In the genomic region with DNA sequence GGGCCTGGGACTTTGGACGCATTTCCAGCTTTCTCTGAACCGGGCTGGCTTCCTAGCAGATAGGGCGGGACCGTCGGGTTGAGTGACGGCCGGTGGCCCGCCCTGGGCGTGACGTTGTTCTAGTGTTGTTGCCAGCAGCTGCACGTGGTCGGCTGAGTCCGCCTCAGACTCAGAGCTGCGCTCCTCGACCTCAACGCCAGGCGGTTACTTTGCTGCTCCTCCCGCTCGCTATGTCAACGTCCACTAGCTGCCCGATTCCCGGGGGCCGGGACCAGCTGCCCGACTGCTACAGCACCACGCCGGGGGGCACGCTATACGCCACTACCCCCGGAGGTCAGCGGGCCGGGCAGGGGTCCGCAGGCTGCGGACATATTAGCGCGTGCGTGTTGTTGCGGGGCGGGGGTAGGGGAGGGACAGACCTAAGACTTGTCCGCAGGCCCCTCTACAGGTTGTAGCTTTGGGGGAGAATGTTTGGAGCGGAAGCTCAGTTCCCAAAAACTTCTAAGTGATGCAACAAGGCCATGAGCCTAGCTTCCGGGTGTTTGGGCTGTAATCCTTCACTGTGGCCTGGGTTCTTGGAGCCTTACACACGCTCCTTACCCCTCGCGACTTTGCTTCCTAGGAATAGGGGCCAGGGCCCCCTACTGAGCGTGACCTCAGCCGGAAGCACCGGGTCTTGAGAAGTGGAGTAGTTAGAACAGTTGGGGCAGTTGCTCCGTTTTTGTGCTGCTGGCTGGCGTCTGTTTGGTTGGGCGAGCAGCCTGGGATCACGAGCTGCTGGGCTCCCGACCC, we compare ENCODE assay signal across 1 cellular context.
TF ChIP-seq lines count a peak whose summit lies in the region.

A gene (plus strand): TSS at position 155 of the 792 bp plus-strand sequence. CDS start 76 bp downstream, at position 231.

TF ChIP-seq in SK-N-SH, 30 proteins besides CTCF, POLR2A, EP300 and RAD21 (continued from another document):
- peak; percentile 78 for TF ChIP-seq MXI1 (IDR thresholded peaks at IDR 0.05; ENCODE audit: low read depth, low read length)
